15 cellular contexts compared by ENCODE assay signal in the genomic region with DNA sequence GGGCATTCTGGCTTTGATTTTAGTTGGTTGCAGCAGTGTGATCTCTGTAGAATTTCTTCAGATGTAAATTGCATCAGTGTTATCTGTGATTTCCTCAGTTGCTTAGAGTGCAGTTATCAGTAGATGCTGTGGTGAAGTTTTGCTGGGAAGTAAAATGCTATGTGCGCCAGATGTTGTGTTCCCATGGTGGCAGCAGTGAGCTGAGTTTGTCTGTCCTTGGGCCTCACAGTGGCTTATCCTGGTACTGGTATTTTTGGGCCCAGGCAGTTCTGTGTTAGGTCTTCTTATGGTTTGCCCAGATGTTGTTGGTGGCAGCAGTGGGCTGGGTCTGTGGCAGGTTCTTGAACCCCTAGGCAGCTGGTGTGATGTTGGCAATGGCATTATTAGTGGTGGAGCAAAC.
"Had no signal": no experiment of that assay in that cellular context is flagged by ENCODE, and none has a peak within 500 bp of the region (broad histone marks: within the 10 kb centered on the region; RNA-seq: fewer than 3 reads in every experiment).

No MANE protein-coding gene starts in this region.

- H3K27me3 ChIP-seq: esophagus muscularis mucosa, left lung, right lobe of liver had no signal

- H3K4me3 ChIP-seq: esophagus muscularis mucosa, left lung, psoas muscle, right lobe of liver had no signal

- H3K27ac Mint-ChIP-seq: activated CD4-positive, alpha-beta memory T cell treated with anti-CD3 and anti-CD28 coated beads, Interleukin-2, amount 10 ng/mL, durations not matched to agents 7 days and 5 days; activated CD4-positive, alpha-beta T cell treated with anti-CD3 and anti-CD28 coated beads for 36 hours; activated naive CD8-positive, alpha-beta T cell treated with anti-CD3 and anti-CD28 coated beads for 36 hours; activated T-cell treated with anti-CD3 and anti-CD28 coated beads, Interleukin-2, amount 50 U/mL, for 72 hours; nephron; stimulated activated memory B cell treated with anti-CD40 and anti-IgM and Interleukin-4, amounts not matched to agents 10 μg/mL and 1 μg/mL and 100 μg/mL, for 72 hours had no signal

- H3K4me1 Mint-ChIP-seq: activated CD4-positive, alpha-beta memory T cell treated with anti-CD3 and anti-CD28 coated beads, Interleukin-2, amount 10 ng/mL, durations not matched to agents 7 days and 5 days; activated CD4-positive, alpha-beta T cell treated with anti-CD3 and anti-CD28 coated beads for 36 hours; activated naive CD8-positive, alpha-beta T cell treated with anti-CD3 and anti-CD28 coated beads for 36 hours; nephron; stimulated activated memory B cell treated with anti-CD40 and anti-IgM and Interleukin-4, amounts not matched to agents 10 μg/mL and 1 μg/mL and 100 μg/mL, for 72 hours had no signal

- ATAC-seq: activated CD4-positive, alpha-beta T cell treated with anti-CD3 and anti-CD28 coated beads for 36 hours; activated T-cell treated with anti-CD3 and anti-CD28 coated beads, Interleukin-2, amount 50 U/mL, for 72 hours; left lung; psoas muscle; right lobe of liver; stimulated activated memory B cell treated with anti-CD40 and anti-IgM and Interleukin-4, amounts not matched to agents 10 μg/mL and 1 μg/mL and 100 μg/mL, for 72 hours had no signal

- H3K36me3 Mint-ChIP-seq: activated naive CD8-positive, alpha-beta T cell treated with anti-CD3 and anti-CD28 coated beads for 36 hours; stimulated activated memory B cell treated with anti-CD40 and anti-IgM and Interleukin-4, amounts not matched to agents 10 μg/mL and 1 μg/mL and 100 μg/mL, for 72 hours had no signal

- H3K36me3 ChIP-seq: esophagus muscularis mucosa, left lung, right lobe of liver had no signal

- H3K4me1 ChIP-seq: esophagus muscularis mucosa, left lung, psoas muscle, right lobe of liver had no signal

- H3K27ac ChIP-seq: esophagus muscularis mucosa, left lung, psoas muscle, right lobe of liver had no signal

- H3K4me3 Mint-ChIP-seq: activated CD4-positive, alpha-beta memory T cell treated with anti-CD3 and anti-CD28 coated beads, Interleukin-2, amount 10 ng/mL, durations not matched to agents 7 days and 5 days; activated CD4-positive, alpha-beta T cell treated with anti-CD3 and anti-CD28 coated beads for 36 hours; activated naive CD8-positive, alpha-beta T cell treated with anti-CD3 and anti-CD28 coated beads for 36 hours; activated T-cell treated with anti-CD3 and anti-CD28 coated beads, Interleukin-2, amount 50 U/mL, for 72 hours; nephron; stimulated activated memory B cell treated with anti-CD40 and anti-IgM and Interleukin-4, amounts not matched to agents 10 μg/mL and 1 μg/mL and 100 μg/mL, for 72 hours had no signal

- DNase-seq: activated CD4-positive, alpha-beta memory T cell treated with anti-CD3 and anti-CD28 coated beads, Interleukin-2, amount 10 ng/mL, durations not matched to agents 7 days and 5 days; activated CD4-positive, alpha-beta T cell treated with anti-CD3 and anti-CD28 coated beads for 36 hours; activated gamma-delta T cell treated with Interleukin-2 at 50 U/mL for 16 hours; activated naive CD8-positive, alpha-beta T cell treated with anti-CD3 and anti-CD28 coated beads for 36 hours; activated T-cell treated with anti-CD3 and anti-CD28 coated beads, Interleukin-2, amount 50 U/mL, for 72 hours; anterior cingulate cortex; left lung; psoas muscle; right lobe of liver; stimulated activated CD4-positive, alpha-beta T cell treated with anti-CD3 and anti-CD28 coated beads, Interleukin-1b, Interleukin-23, amount 100 ng/mL, for 48 hours; substantia nigra; trophoblast cell had no signal

- H3K27me3 Mint-ChIP-seq: activated CD4-positive, alpha-beta memory T cell treated with anti-CD3 and anti-CD28 coated beads, Interleukin-2, amount 10 ng/mL, durations not matched to agents 7 days and 5 days; activated CD4-positive, alpha-beta T cell treated with anti-CD3 and anti-CD28 coated beads for 36 hours; activated naive CD8-positive, alpha-beta T cell treated with anti-CD3 and anti-CD28 coated beads for 36 hours; stimulated activated memory B cell treated with anti-CD40 and anti-IgM and Interleukin-4, amounts not matched to agents 10 μg/mL and 1 μg/mL and 100 μg/mL, for 72 hours had no signal
